1 cellular context compared by ENCODE assay signal in genomic region chr19:48734625-48735024, GRCh38.
TF ChIP-seq lines count a peak whose summit lies in the region.

No MANE protein-coding gene starts in this region.

TF ChIP-seq in H1, 55 proteins besides CTCF, POLR2A, EP300 and RAD21:
- TF ChIP-seq YY1 (IDR thresholded peaks at IDR 0.05; ENCODE audit: low read depth, low read length) = no peak
- no peak for TF ChIP-seq GABPA (IDR thresholded peaks at IDR 0.05; ENCODE audit: borderline replicate concordance, insufficient read depth, low read length)
- TF ChIP-seq, protein P1, sequence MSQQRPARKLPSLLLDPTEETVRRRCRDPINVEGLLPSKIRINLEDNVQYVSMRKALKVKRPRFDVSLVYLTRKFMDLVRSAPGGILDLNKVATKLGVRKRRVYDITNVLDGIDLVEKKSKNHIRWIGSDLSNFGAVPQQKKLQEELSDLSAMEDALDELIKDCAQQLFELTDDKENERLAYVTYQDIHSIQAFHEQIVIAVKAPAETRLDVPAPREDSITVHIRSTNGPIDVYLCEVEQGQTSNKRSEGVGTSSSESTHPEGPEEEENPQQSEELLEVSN (IDR thresholded peaks at IDR 0.05) = no peak
- TF ChIP-seq SP4 (IDR thresholded peaks at IDR 0.05; ENCODE audit: low read length) = no peak
- TF ChIP-seq PHF8 (conservative IDR thresholded peaks at IDR 0.05; ENCODE audit: low read depth, low read length) = no peak
- TF ChIP-seq, protein P2, sequence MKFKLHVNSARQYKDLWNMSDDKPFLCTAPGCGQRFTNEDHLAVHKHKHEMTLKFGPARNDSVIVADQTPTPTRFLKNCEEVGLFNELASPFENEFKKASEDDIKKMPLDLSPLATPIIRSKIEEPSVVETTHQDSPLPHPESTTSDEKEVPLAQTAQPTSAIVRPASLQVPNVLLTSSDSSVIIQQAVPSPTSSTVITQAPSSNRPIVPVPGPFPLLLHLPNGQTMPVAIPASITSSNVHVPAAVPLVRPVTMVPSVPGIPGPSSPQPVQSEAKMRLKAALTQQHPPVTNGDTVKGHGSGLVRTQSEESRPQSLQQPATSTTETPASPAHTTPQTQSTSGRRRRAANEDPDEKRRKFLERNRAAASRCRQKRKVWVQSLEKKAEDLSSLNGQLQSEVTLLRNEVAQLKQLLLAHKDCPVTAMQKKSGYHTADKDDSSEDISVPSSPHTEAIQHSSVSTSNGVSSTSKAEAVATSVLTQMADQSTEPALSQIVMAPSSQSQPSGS (IDR thresholded peaks at IDR 0.05; ENCODE audit: low read length) = no peak
- TF ChIP-seq KDM1A (IDR thresholded peaks at IDR 0.05; ENCODE audit: borderline replicate concordance, low read length) = no peak
